Comparison of ENCODE assay signal across 12 cellular contexts in genomic region chr1:183282101-183282855, GRCh38.
A peak's percentile ranks its signal among the peaks of the same experiment; 100 is the strongest.
DNase-seq lines count a peak whose midpoint lies in the region; ATAC-seq, FAIRE-seq and TF ChIP-seq lines count a peak whose summit lies in the region.
"Had no signal": no experiment of that assay in that cellular context is flagged by ENCODE, and none has a peak within 500 bp of the region (broad histone marks: within the 10 kb centered on the region; RNA-seq: fewer than 3 reads in every experiment).

No MANE protein-coding gene starts in this region.

- H3K4me3 Mint-ChIP-seq in nephron: no peak overlapping the region

- 81 to 87% methylated on average over 2 to 3 of the region's 9 CpGs for WGBS in esophagus squamous epithelium, 2 donors

- no peaks in the 10 kb centered on the region for H3K9me3 ChIP-seq in esophagus squamous epithelium
- no peaks in the 10 kb centered on the region for H3K9me3 ChIP-seq in thoracic aorta
- H3K9me3 ChIP-seq: SJCRH30 had no signal

- H3K27ac ChIP-seq in VCaP (peak overlapping the region; percentile 26), esophagus squamous epithelium (peak overlapping the region; percentile 8 to 78 (median 58)), thoracic aorta (peak overlapping the region; percentile 60 to 73)
- H3K27ac ChIP-seq: C4-2B, cardiac muscle cell, KMS-11, SJCRH30 had no signal

- H3K27me3 ChIP-seq in esophagus squamous epithelium (no peaks in the 10 kb centered on the region), thoracic aorta (replicated peaks; ENCODE audit: insufficient read depth) (no peaks in the 10 kb centered on the region)
- H3K27me3 ChIP-seq: cardiac muscle cell, SJCRH30 had no signal

- no peak for TF ChIP-seq POLR2A in esophagus squamous epithelium (IDR thresholded peaks at IDR 0.05)
- TF ChIP-seq POLR2A in GM12892 (IDR thresholded peaks at IDR 0.05; ENCODE audit: low read depth, low read length): no peak

- H3K4me3 ChIP-seq in esophagus squamous epithelium (no peak overlapping the region), thoracic aorta (peak overlapping the region; percentile 40)
- H3K4me3 ChIP-seq: cardiac muscle cell had no signal

- no peak for DNase-seq in esophagus squamous epithelium (lab: John Stamatoyannopoulos, UW)
- no peak for DNase-seq in thoracic aorta (ENCODE audit: low spot score)
- DNase-seq in effector CD8-positive, alpha-beta T cell (lab: John Stamatoyannopoulos, UW): no peak
- no peak for DNase-seq in GM12892 (ENCODE audit: insufficient read length)
- no peak for DNase-seq in GM03348 (ENCODE audit: low spot score)
- no peak for DNase-seq in activated gamma-delta T cell (lab: John Stamatoyannopoulos, UW)

- no peak for ATAC-seq in thoracic aorta (ENCODE audit: insufficient number of reproducible peaks, low FRiP score, low read depth)

- H3K4me1 ChIP-seq in esophagus squamous epithelium (peaks cover 11 to 61% (median 42%) of the 10 kb centered on the region in 3 donors), thoracic aorta (ENCODE audit: control insufficient read depth in 1 of 2, low read depth in 2 of 2) (peaks cover 8 to 31% of the 10 kb centered on the region in 2 donors)

- no peaks in the 10 kb centered on the region for H3K9me3 Mint-ChIP-seq in nephron

- H3K4me1 Mint-ChIP-seq in nephron: peaks cover 68% of the 10 kb centered on the region

- peak overlapping the region; percentile 10 to 93 (median 54) for H3K27ac Mint-ChIP-seq in nephron

- H3K36me3 Mint-ChIP-seq in nephron (ENCODE audit: low read depth): no peaks in the 10 kb centered on the region

- intact Hi-C loops in esophagus squamous epithelium (cut with DNase I): loop anchor here (10.0 kb wide), 1 partner anchor 263 kb away; no protein-coding TSS in a partner anchor

- H3K27me3 Mint-ChIP-seq in nephron (ENCODE audit: low read depth): peaks cover 22% of the 10 kb centered on the region

- TF ChIP-seq CTCF in VCaP (conservative IDR thresholded peaks at IDR 0.05): no peak
- TF ChIP-seq CTCF in esophagus squamous epithelium (IDR thresholded peaks at IDR 0.05): no peak
- TF ChIP-seq CTCF in nephron (IDR thresholded peaks at IDR 0.05; ENCODE audit: unreplicated experiment in 3 of 3): no peak
- no peak for TF ChIP-seq CTCF in thoracic aorta (IDR thresholded peaks at IDR 0.05)

- no peak for FAIRE-seq in GM12892 (lab: Jason Lieb, UNC)

- no peaks in the 10 kb centered on the region for H3K36me3 ChIP-seq in esophagus squamous epithelium
- H3K36me3 ChIP-seq in thoracic aorta: no peaks in the 10 kb centered on the region
- H3K36me3 ChIP-seq: cardiac muscle cell, SJCRH30 had no signal
